8 cellular contexts compared by ENCODE assay signal in the genomic region with DNA sequence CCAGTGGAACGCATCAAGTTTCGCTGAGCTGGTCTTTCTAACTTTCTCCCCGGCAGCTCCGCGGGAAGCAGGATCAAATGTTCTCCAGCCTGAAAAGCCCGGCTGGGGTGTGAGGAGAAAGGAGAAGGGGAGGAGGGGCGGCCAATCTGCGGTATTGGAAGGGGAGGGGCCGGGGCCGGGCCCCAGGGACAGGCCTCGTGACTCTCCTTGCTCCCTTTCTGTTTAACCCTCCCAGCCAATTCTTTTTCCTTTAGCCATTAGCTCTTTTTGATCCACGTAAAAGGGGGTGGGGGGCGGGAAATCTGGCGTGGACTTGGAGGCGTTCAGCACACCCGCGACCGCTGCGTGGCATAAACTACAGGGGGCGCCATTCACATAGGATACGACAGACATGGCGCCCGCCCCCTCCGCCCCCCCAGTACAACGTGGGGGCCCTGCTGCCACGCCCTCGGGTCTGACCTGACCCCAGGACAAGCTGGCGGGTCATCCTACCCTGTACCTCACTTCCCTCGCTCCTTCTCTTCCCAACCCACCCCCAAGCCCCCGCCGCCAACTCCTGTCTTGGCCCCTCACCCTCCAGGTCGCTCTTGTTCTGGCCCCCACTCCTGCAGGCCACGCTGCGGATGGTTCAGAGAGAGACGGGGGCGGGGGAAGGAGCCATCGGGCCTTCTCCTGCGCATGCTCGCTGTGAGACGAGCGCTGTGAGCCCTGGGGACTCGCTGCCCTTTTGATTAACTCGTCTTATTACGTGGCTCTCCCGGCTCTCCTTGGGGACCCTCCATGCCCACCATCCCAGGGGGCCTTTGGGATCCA. TPM values are rescaled to one million over a fixed set of nuclear protein-coding genes. Genes with fewer than 3 reads are reported as not detected.
DNase-seq lines count a peak whose midpoint lies in the region; FAIRE-seq and TF ChIP-seq lines count a peak whose summit lies in the region.

No MANE protein-coding gene starts in this region.

- peaks cover 0 to 14% of the 10 kb centered on the region in 2 donors for H3K27me3 ChIP-seq in duodenal mucosa (ENCODE audit: control insufficient read depth in 1 of 2, insufficient read depth in 2 of 2, low read length in 2 of 2)

- H3K4me3 ChIP-seq in AG04449 (ENCODE audit: low read depth, low read length): peak overlapping the region; percentile 51
- peak overlapping the region; percentile 60 to 64 for H3K4me3 ChIP-seq in duodenal mucosa (ENCODE audit: low read depth in 1 of 2, low read length in 2 of 2)
- no peak overlapping the region for H3K4me3 ChIP-seq in lower leg skin (ENCODE audit: low read depth, poor library complexity, severe bottlenecking)

- DNase-seq in AG04449 (ENCODE audit: low read depth, low spot score) (no peak), GM19239 (ENCODE audit: insufficient read length, low spot score) (peak; percentile 76), NCI-H187 (lab: John Stamatoyannopoulos, UW) (peak; percentile 33 to 65), lower leg skin (ENCODE audit: low spot score in 2 of 2) (peak; percentile 57 to 94), HuH-7.5 (ENCODE audit: low spot score) (no peak)
- DNase-seq in activated CD4-positive, alpha-beta T cell treated with anti-CD3 and anti-CD28 coated beads, Interleukin-2, amount 50 U/mL, for 48 hours: peak; percentile 69 to 75
- DNase-seq in stimulated activated CD4-positive, alpha-beta T cell treated with anti-CD3 and anti-CD28 coated beads, Interleukin-4, amount 100 ng/mL, for 1 hour: peak; percentile 75

- CTCF ChIA-PET in AG04449 (lab: Yijun Ruan, JAX): interaction anchor here (0.6 to 3.1 kb wide), 56 partner anchors 9 to 869 kb away, joined by 3 to 31 read pairs (median 4); no protein-coding TSS in a partner anchor

- peaks cover 12% of the 10 kb centered on the region in 2 donors for H3K4me1 ChIP-seq in duodenal mucosa (ENCODE audit: control insufficient read depth in 1 of 2, insufficient read depth in 2 of 2, low read length in 2 of 2)

- intact Hi-C loops in lower leg skin (cut with DNase I; ENCODE audit: low total_unique reads): no loop called here

- TF ChIP-seq CTCF in AG04449 (IDR thresholded peaks at IDR 0.05; ENCODE audit: insufficient read depth, low read length, missing control alignments) (peak; percentile 74), lower leg skin (IDR thresholded peaks at IDR 0.05) (no peak)

- no peak for TF ChIP-seq POLR2A in lower leg skin (IDR thresholded peaks at IDR 0.05)

- 1 to 5% methylated on average over 39 to 42 of the region's 45 CpGs for WGBS in lower leg skin, 2 donors

- FAIRE-seq in GM19239 (lab: Jason Lieb, UNC): peak; percentile 59

- peak overlapping the region; percentile 31 to 43 for H3K9ac ChIP-seq in duodenal mucosa (ENCODE audit: low read depth in 1 of 2, low read length in 2 of 2)

- H3K9me3 ChIP-seq in duodenal mucosa (ENCODE audit: control insufficient read depth in 1 of 2, low read length in 2 of 2): no peaks in the 10 kb centered on the region

- H3K36me3 ChIP-seq in duodenal mucosa (ENCODE audit: control insufficient read depth in 1 of 2, insufficient read depth in 2 of 2, low read length in 2 of 2): no peaks in the 10 kb centered on the region

- H3K27ac ChIP-seq in duodenal mucosa (ENCODE audit: low read depth, low read length): no peak overlapping the region

- POLR2A ChIA-PET in AG04449 (lab: Yijun Ruan, JAX): interaction anchor here (0.6 to 1.2 kb wide), 5 partner anchors 8 to 1038 kb away, joined by 3 to 7 read pairs (median 3); no protein-coding TSS in a partner anchor

RNA-seq across cellular contexts. Expression of a gene that starts 7.8 kb away (rescaled TPM):
- 10 to 100 TPM in 2 of 4 donors, 1 to 10 TPM in 2; 2.9 to 62.8 (median 8.1) TPM for total RNA-seq in lower leg skin

Comparison
In these comparisons a context has a peak if more than half of its experiments do, and no peak if none do; other contexts are left out.
1. DNase-seq: peak in GM19239 (single experiment), NCI-H187 (2 of 2), activated CD4-positive, alpha-beta T cell treated with anti-CD3 and anti-CD28 coated beads, Interleukin-2, amount 50 U/mL, for 48 hours (2 of 2), lower leg skin (2 of 2) and stimulated activated CD4-positive, alpha-beta T cell treated with anti-CD3 and anti-CD28 coated beads, Interleukin-4, amount 100 ng/mL, for 1 hour (single experiment); none in AG04449 (single experiment) and HuH-7.5 (single experiment).